8 cellular contexts compared by ENCODE assay signal in the genomic region with DNA sequence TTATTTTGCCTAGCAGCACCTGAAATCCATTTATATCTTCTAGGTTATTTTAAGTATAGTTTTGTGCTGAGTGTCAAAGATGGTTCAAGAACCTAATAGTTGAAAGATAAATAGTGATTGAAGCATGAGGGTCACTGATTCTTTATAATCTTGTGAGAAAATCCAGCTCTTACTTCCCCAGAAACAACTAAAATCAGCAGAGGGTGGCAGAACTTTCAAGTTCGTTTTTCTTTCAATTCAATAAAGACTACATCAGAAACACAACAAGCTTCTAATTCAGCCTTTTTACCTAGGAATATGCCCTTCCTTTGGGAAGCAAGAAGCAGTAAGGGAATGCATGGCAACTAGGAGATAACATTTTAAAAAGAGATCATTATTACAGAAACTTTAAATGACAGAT.
"Had no signal": no experiment of that assay in that cellular context is flagged by ENCODE, and none has a peak within 500 bp of the region (broad histone marks: within the 10 kb centered on the region; RNA-seq: fewer than 3 reads in every experiment).

No MANE protein-coding gene starts in this region.

- H3K4me2 ChIP-seq: KMS-11 had no signal

- FAIRE-seq: HepG2, HTR-8/SVneo, K562 had no signal

- ATAC-seq: HepG2, K562 had no signal

- DNase-seq: IMR-90, KBM-7, KG1 had no signal

- H3K27ac ChIP-seq: HL-60, KMS-11 had no signal

- H3K4me3 ChIP-seq: K562 had no signal
